Comparison of ENCODE assay signal across 8 cellular contexts in the genomic region with DNA sequence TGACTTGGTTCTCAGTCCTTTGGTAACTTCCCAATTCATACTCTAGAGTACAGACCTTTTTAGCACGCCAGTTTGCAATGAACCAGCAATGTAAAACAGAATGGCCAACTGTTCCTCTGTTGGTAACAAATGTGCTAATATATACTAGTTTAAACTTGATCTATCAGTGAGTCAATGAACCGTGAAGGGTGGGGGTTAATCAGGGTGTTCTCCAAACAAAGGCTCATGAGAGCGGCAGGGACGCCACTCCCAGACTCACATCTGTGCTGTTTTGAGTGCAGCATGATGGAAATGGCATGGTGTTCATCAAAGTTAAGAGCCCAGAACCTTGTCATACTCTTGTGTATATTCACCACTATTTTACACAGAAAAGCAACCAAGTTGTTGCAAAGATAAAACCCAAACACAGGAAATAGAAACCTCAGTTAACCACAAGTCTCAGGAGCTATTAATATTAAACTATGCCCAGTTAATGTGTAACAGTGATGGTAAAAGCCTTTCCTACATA.
DNase-seq lines count a peak whose midpoint lies in the region; ATAC-seq, FAIRE-seq and TF ChIP-seq lines count a peak whose summit lies in the region.

No MANE protein-coding gene starts in this region.

- no peak overlapping the region for H3K4me3 Mint-ChIP-seq in GM23338

- no peaks in the 10 kb centered on the region for H3K9me3 Mint-ChIP-seq in GM23338

- H3K27me3 ChIP-seq in GM23338 (ENCODE audit: insufficient read depth) (no peaks in the 10 kb centered on the region), GM12878 (replicated peaks in 1 of 2; ENCODE audit: control insufficient read depth in 2 of 2, insufficient read depth in 2 of 2, low read length in 1 of 2) (no peaks in the 10 kb centered on the region), right cardiac atrium (ENCODE audit: control insufficient read depth, insufficient read depth) (no peaks in the 10 kb centered on the region)

- H3K27ac ChIP-seq in GM23338 (ENCODE audit: low read depth), result no peak overlapping the region
- H3K27ac ChIP-seq in GM12878 (ENCODE audit: control insufficient read depth, insufficient read depth), result peak overlapping the region; percentile 12; the same call in 1 of the 2 replicates
- no peak overlapping the region for H3K27ac ChIP-seq in right cardiac atrium (ENCODE audit: low read length)

- TF ChIP-seq EP300 in GM12878 (IDR thresholded peaks at IDR 0.05; ENCODE audit: borderline replicate concordance in 1 of 2, control insufficient read depth in 1 of 2, low read depth in 2 of 2, low read length in 2 of 2), result peak; percentile 45 to 68; a peak in 3 of 4 replicates

- H4K20me1 ChIP-seq in GM23338 (replicated peaks; ENCODE audit: insufficient read depth), result no peaks in the 10 kb centered on the region
- no peaks in the 10 kb centered on the region for H4K20me1 ChIP-seq in GM12878 (ENCODE audit: control insufficient read depth, insufficient read depth)

- SMC1A ChIA-PET in GM12878 (lab: Charles Lee; ENCODE audit: uncharacterized antibody, unreplicated experiment), result interaction anchor here (0.8 to 6.7 kb wide), 23 partner anchors 8 to 486 kb away, joined by 3 to 57 read pairs (median 4); no protein-coding TSS in a partner anchor

- H3K9ac ChIP-seq in GM12878 (ENCODE audit: control insufficient read depth, insufficient read depth, low read length), result no peak overlapping the region

- 0% methylated on average over 4 of the region's 4 CpGs for WGBS in GM12878 (ENCODE audit: insufficient coverage, insufficient replicate concordance, low lambda C conversion rate, missing lambda C conversion rate)
- 40% methylated on average over 4 of the region's 4 CpGs for WGBS in right cardiac atrium

- ATAC-seq in GM18511 (IDR thresholded peaks at IDR 0.05; ENCODE audit: unreplicated experiment) (peak; percentile 97), GM23338 (peak; percentile 51; the same call in 2 of the 3 replicates), GM12878 (peak; percentile 96), Right ventricle myocardium superior (ENCODE audit: poor library complexity) (no peak), right cardiac atrium (no peak)

- no peaks in the 10 kb centered on the region for H3K9me2 ChIP-seq in GM23338 (ENCODE audit: insufficient read depth)

- in situ Hi-C loops in GM12878 (cut with MboI), result no loop called here

- H3K79me2 ChIP-seq in GM23338 (replicated peaks; ENCODE audit: insufficient read depth) (no peaks in the 10 kb centered on the region), GM12878 (ENCODE audit: control insufficient read depth, insufficient read depth, low read length) (no peaks in the 10 kb centered on the region)

- DNase-seq in GM23338 (ENCODE audit: low spot score) (peak; percentile 8), NCI-H1092 (lab: John Stamatoyannopoulos, UW) (peak; percentile 63), GM12878 (ENCODE audit: low read depth, low spot score) (peak; percentile 81), Right ventricle myocardium superior (no peak), Ammon's horn (ENCODE audit: low spot score) (no peak), AML-193 (lab: John Stamatoyannopoulos, UW) (no peak), right cardiac atrium (no peak)

- TF ChIP-seq CTCF in GM23338 (conservative IDR thresholded peaks at IDR 0.05; ENCODE audit: low read depth in 2 of 2), result no peak
- TF ChIP-seq CTCF in GM12878 (IDR thresholded peaks at IDR 0.05 in 2 of 3, conservative IDR thresholded peaks at IDR 0.05 in 1 of 3; ENCODE audit: control insufficient read depth in 2 of 3, extremely low read depth in 1 of 3, insufficient read depth in 1 of 3, low read depth in 3 of 3, low read length in 3 of 3), result no peak

- H3K4me3 ChIP-seq in GM23338, result no peak overlapping the region
- H3K4me3 ChIP-seq in GM12878, result no peak overlapping the region
- no peak overlapping the region for H3K4me3 ChIP-seq in right cardiac atrium (ENCODE audit: low read length)

- H3K4me1 ChIP-seq in GM23338 (ENCODE audit: insufficient read depth) (peaks cover 16% of the 10 kb centered on the region), GM12878 (ENCODE audit: control insufficient read depth, insufficient read depth, low read length) (peaks cover 11% of the 10 kb centered on the region), right cardiac atrium (ENCODE audit: control insufficient read depth, insufficient read depth, low read length) (no peaks in the 10 kb centered on the region)

- CTCF ChIA-PET in GM12878 (lab: Yijun Ruan, JAX), result interaction anchor here (0.7 to 13.6 kb wide), 10 partner anchors 8 to 474 kb away, joined by 3 to 115 read pairs (median 3); no protein-coding TSS in a partner anchor

- no TSS peak for BruUV-seq in GM12878 (replicated peaks; lab: Mats Ljungman, UMichigan)

- H3K36me3 ChIP-seq in GM23338 (ENCODE audit: insufficient read depth) (no peaks in the 10 kb centered on the region), GM12878 (ENCODE audit: control insufficient read depth in 2 of 2, insufficient read depth in 2 of 2, low read length in 1 of 2) (no peaks in the 10 kb centered on the region)

- no peak for TF ChIP-seq RAD21 in GM12878 (IDR thresholded peaks at IDR 0.05; ENCODE audit: insufficient read depth, low read depth, low read length)

- H3K4me2 ChIP-seq in GM23338 (peak overlapping the region; percentile 8; the same call in 1 of the 2 replicates), GM12878 (ENCODE audit: control insufficient read depth, insufficient read depth) (peak overlapping the region; percentile 73)

- H3K27ac Mint-ChIP-seq in GM23338, result no peak overlapping the region

- FAIRE-seq in GM12878 (lab: Jason Lieb, UNC), result peak; percentile 49

- peaks cover 19% of the 10 kb centered on the region for H3K4me1 Mint-ChIP-seq in GM23338

- POLR2A ChIA-PET in GM12878 (lab: Charles Lee), result interaction anchor here (1.0 kb wide), 2 partner anchors 11 to 46 kb away, joined by 3 read pairs; no protein-coding TSS in a partner anchor

- no peak for TF ChIP-seq POLR2A in GM12878 (IDR thresholded peaks at IDR 0.05; ENCODE audit: low read depth, low read length)

- no peaks in the 10 kb centered on the region for H3K36me3 Mint-ChIP-seq in GM23338 (ENCODE audit: low read depth)

- no peaks in the 10 kb centered on the region for H3K9me3 ChIP-seq in GM12878 (replicated peaks; ENCODE audit: control insufficient read depth, insufficient read depth, low read length)
- no peaks in the 10 kb centered on the region for H3K9me3 ChIP-seq in right cardiac atrium (ENCODE audit: control insufficient read depth, low read length)

- no peaks in the 10 kb centered on the region for H3F3A ChIP-seq in GM23338 (replicated peaks; ENCODE audit: low read depth)

- intact Hi-C loops in GM12878 (cut with micrococcal nuclease; ENCODE audit: unreplicated experiment) (loop anchor here (10.0 kb wide), 2 partner anchors 308 to 498 kb away; partner anchors contain the start of gene ITPRID2), Right ventricle myocardium superior (cut with DNase I) (no loop called here), right cardiac atrium (cut with DNase I) (no loop called here)

- H3K27me3 Mint-ChIP-seq in GM23338 (ENCODE audit: insufficient read depth, low read depth, poor library complexity), result no peaks in the 10 kb centered on the region

- H2AFZ ChIP-seq in GM23338 (no peak overlapping the region), GM12878 (ENCODE audit: control insufficient read depth, low read depth, low read length) (peak overlapping the region; percentile 26)

- RAD21 ChIA-PET in GM12878 (lab: Charles Lee; ENCODE audit: unreplicated experiment), result interaction anchor here (1.0 to 9.1 kb wide), 10 partner anchors 12 to 480 kb away, joined by 3 to 72 read pairs (median 4); no protein-coding TSS in a partner anchor

TF ChIP-seq in GM12878, 131 proteins besides CTCF, POLR2A, EP300 and RAD21 (continues in another document):
- TF ChIP-seq RB1 (IDR thresholded peaks at IDR 0.05; ENCODE audit: borderline replicate concordance), result no peak; the same call in 1 of the 2 replicates
- no peak for TF ChIP-seq HDGF (IDR thresholded peaks at IDR 0.05)
- peak; percentile 89 for TF ChIP-seq DPF2 (IDR thresholded peaks at IDR 0.05)
- no peak for TF ChIP-seq EED (IDR thresholded peaks at IDR 0.05; ENCODE audit: low read depth)
- TF ChIP-seq ZNF217 (IDR thresholded peaks at IDR 0.05), result peak; percentile 80
- TF ChIP-seq POLR2AphosphoS2 (IDR thresholded peaks at IDR 0.05; ENCODE audit: low read depth, low read length), result no peak
- no peak for TF ChIP-seq KLF5 (IDR thresholded peaks at IDR 0.05; ENCODE audit: partially characterized antibody)
- TF ChIP-seq POU2F2 (IDR thresholded peaks at IDR 0.05; ENCODE audit: borderline replicate concordance, low read depth, low read length), result no peak
- TF ChIP-seq ZZZ3 (IDR thresholded peaks at IDR 0.05; ENCODE audit: control insufficient read depth, insufficient read length, low read depth), result no peak
- TF ChIP-seq WRNIP1 (IDR thresholded peaks at IDR 0.05; ENCODE audit: borderline replicate concordance, low read depth, low read length), result no peak
- peak; percentile 86 to 87 for TF ChIP-seq IKZF2 (IDR thresholded peaks at IDR 0.05)
- TF ChIP-seq, protein P1, sequence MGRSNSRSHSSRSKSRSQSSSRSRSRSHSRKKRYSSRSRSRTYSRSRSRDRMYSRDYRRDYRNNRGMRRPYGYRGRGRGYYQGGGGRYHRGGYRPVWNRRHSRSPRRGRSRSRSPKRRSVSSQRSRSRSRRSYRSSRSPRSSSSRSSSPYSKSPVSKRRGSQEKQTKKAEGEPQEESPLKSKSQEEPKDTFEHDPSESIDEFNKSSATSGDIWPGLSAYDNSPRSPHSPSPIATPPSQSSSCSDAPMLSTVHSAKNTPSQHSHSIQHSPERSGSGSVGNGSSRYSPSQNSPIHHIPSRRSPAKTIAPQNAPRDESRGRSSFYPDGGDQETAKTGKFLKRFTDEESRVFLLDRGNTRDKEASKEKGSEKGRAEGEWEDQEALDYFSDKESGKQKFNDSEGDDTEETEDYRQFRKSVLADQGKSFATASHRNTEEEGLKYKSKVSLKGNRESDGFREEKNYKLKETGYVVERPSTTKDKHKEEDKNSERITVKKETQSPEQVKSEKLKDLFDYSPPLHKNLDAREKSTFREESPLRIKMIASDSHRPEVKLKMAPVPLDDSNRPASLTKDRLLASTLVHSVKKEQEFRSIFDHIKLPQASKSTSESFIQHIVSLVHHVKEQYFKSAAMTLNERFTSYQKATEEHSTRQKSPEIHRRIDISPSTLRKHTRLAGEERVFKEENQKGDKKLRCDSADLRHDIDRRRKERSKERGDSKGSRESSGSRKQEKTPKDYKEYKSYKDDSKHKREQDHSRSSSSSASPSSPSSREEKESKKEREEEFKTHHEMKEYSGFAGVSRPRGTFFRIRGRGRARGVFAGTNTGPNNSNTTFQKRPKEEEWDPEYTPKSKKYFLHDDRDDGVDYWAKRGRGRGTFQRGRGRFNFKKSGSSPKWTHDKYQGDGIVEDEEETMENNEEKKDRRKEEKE (IDR thresholded peaks at IDR 0.05), result no peak

Comparison
In these comparisons a context has a peak if more than half of its experiments do, and no peak if none do; other contexts are left out.
1. ATAC-seq: peak in GM18511 (single experiment), GM23338 (single experiment) and GM12878 (single experiment); none in Right ventricle myocardium superior (single experiment) and right cardiac atrium (0 of 2).
2. DNase-seq: peak in GM23338 (single experiment), NCI-H1092 (single experiment) and GM12878 (single experiment); none in Right ventricle myocardium superior (single experiment), Ammon's horn (single experiment), AML-193 (0 of 2) and right cardiac atrium (0 of 3).